In the genomic region with DNA sequence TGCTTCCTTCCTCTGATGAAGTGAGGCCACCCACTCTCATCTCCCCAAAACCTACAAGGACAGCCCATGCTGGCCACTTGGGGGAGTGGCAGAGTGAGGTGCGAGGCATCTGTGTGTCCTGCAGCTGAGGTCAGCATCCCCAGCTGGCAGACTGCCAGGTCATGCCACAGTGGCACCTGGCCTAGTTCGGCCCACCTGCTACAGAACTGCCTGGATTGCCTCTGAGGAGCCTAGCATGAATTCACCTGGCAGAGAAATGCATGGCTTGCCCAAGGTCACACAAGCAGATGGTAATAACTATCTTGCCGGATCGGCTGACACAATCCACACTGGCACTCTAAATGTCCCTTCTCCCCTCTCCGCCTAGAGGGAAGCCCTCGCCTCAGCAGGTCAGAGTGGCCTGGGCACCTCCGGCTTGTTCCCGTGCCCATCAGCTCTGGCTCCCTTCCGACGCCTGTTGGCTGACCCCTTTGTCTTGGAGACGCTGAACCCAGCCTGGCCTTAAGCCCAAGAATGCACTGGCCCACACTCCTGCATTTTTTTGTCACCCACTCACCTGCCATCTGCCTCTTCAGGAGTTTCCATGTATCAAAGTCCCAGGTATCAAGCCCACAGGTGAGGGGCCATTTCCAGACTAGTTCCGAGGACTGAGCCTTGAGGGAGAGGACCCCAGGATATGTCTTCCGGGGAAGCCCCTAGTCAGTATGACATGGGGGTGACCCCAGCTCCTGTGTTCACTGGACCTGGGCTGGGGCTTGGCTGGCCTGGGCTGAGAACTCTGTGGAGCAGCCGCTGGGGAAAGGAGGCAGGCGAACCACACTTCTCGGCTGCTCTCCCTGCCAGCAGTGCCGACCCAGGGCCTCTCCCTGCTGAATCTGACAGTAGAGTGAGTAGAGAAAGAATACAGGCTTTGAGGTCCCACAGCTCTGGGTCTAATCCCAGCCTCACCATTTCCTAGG, we compare ENCODE assay signal across 14 cellular contexts. TPM values are rescaled to one million over a fixed set of nuclear protein-coding genes. Genes with fewer than 3 reads are reported as not detected.
DNase-seq lines count a peak whose midpoint lies in the region; ATAC-seq, FAIRE-seq and TF ChIP-seq lines count a peak whose summit lies in the region.
"Had no signal": no experiment of that assay in that cellular context is flagged by ENCODE, and none has a peak within 500 bp of the region (broad histone marks: within the 10 kb centered on the region; RNA-seq: fewer than 3 reads in every experiment).

No MANE protein-coding gene starts in this region.

- no peak for FAIRE-seq in K562 (lab: Jason Lieb, UNC)
- FAIRE-seq: keratinocyte had no signal

- 88% methylated on average over 17 of the region's 17 CpGs for WGBS in K562 (ENCODE audit: insufficient coverage, low coverage, missing lambda C conversion rate)
- 94% methylated on average over 14 of the region's 17 CpGs for WGBS in mesenchymal stem cell
- WGBS in aorta, 2 donors = 17% methylated on average over 17 of the region's 17 CpGs

- no TSS peak for BruUV-seq in K562 (replicated peaks; lab: Mats Ljungman, UMichigan)

- no peak overlapping the region for H3K9ac ChIP-seq in K562 (ENCODE audit: insufficient read depth in 1 of 2, low read depth in 2 of 2, low read length in 2 of 2)
- no peak overlapping the region for H3K9ac ChIP-seq in mesenchymal stem cell (ENCODE audit: low read length)

- no peaks in the 10 kb centered on the region; the same call in 1 of the 2 replicates for H3K9me3 ChIP-seq in K562 (replicated peaks; ENCODE audit: control insufficient read depth, insufficient read depth, low read depth, low read length)
- no peaks in the 10 kb centered on the region for H3K9me3 ChIP-seq in mesenchymal stem cell (ENCODE audit: control insufficient read depth, low read length)
- no peaks in the 10 kb centered on the region for H3K9me3 ChIP-seq in aorta (ENCODE audit: control insufficient read depth, low read length)
- H3K9me3 ChIP-seq: sigmoid colon had no signal

- H3K18ac ChIP-seq in mesenchymal stem cell (ENCODE audit: low read depth in 1 of 2, low read length in 2 of 2) = no peak overlapping the region

- no peak overlapping the region for H3K14ac ChIP-seq in mesenchymal stem cell (ENCODE audit: low read length in 2 of 2)

- POLR2A ChIA-PET in K562 (lab: Yijun Ruan, JAX) = interaction anchor here (0.6 to 4.3 kb wide), 5 partner anchors 12 to 100 kb away, joined by 3 to 20 read pairs (median 8); no protein-coding TSS in a partner anchor

- CTCF ChIA-PET in K562 (lab: Yijun Ruan, JAX; ENCODE audit: low intra/inter-chr PET ratio) = interaction anchor here (2.4 kb wide), 1 partner anchor 13 kb away, joined by 8 read pairs; no protein-coding TSS in a partner anchor

- no peaks in the 10 kb centered on the region for H3K27me3 ChIP-seq in K562 (ENCODE audit: control insufficient read depth in 2 of 2, insufficient read depth in 2 of 2, low read length in 2 of 2)
- H3K27me3 ChIP-seq in mesenchymal stem cell (ENCODE audit: control insufficient read depth in 1 of 2, insufficient read depth in 1 of 2, low read length in 2 of 2) = no peaks in the 10 kb centered on the region
- H3K27me3 ChIP-seq in aorta (ENCODE audit: control insufficient read depth in 1 of 2, insufficient read depth in 2 of 2, low read length in 1 of 2) = no peaks in the 10 kb centered on the region
- H3K27me3 ChIP-seq: sigmoid colon had no signal

- H3K9me3 Mint-ChIP-seq in stimulated activated naive CD8-positive, alpha-beta T cell treated with anti-CD3 and anti-CD28 coated beads, Interleukin-15, Interleukin-2, amounts not matched to agents 100 ng/mL and 50 ng/mL, for 24 hours = no peaks in the 10 kb centered on the region
- no peaks in the 10 kb centered on the region for H3K9me3 Mint-ChIP-seq in osteocyte (ENCODE audit: unreplicated experiment)
- H3K9me3 Mint-ChIP-seq: IgD-negative memory B cell had no signal

- H3K36me3 ChIP-seq in K562 (ENCODE audit: control insufficient read depth, insufficient read depth, low read length) (peaks cover 3% of the 10 kb centered on the region; the same call in 1 of the 3 replicates), mesenchymal stem cell (ENCODE audit: control insufficient read depth in 1 of 2, insufficient read depth in 2 of 2, low read depth in 1 of 2, low read length in 2 of 2) (peaks cover 62 to 72% of the 10 kb centered on the region in 2 experiments), aorta (ENCODE audit: control insufficient read depth in 1 of 2, insufficient read depth in 2 of 2, low read length in 1 of 2) (no peaks in the 10 kb centered on the region)

- no peak overlapping the region for H2AFZ ChIP-seq in K562 (ENCODE audit: low read depth, low read length)
- H2AFZ ChIP-seq in mesenchymal stem cell (ENCODE audit: low read depth, low read length) = no peak overlapping the region

- H4K91ac ChIP-seq in mesenchymal stem cell (ENCODE audit: low read length) = peak overlapping the region; percentile 35

- H3K4me3 Mint-ChIP-seq in stimulated activated naive CD8-positive, alpha-beta T cell treated with anti-CD3 and anti-CD28 coated beads, Interleukin-15, Interleukin-2, amounts not matched to agents 100 ng/mL and 50 ng/mL, for 24 hours = no peak overlapping the region
- H3K4me3 Mint-ChIP-seq in osteocyte (ENCODE audit: unreplicated experiment) = no peak overlapping the region

- peaks cover 38% of the 10 kb centered on the region for H3K79me1 ChIP-seq in mesenchymal stem cell (replicated peaks; ENCODE audit: low read length, poor library complexity, severe bottlenecking)

- DNase-seq in stimulated activated naive CD8-positive, alpha-beta T cell treated with anti-CD3 and anti-CD28 coated beads, Interleukin-15, Interleukin-2, amounts not matched to agents 100 U/mL and 50 U/mL, for 24 hours = no peak
- DNase-seq in K562 (ENCODE audit: extremely low read depth in 1 of 4, low spot score in 3 of 4) (no peak), mesenchymal stem cell (no peak), aorta (no peak), NCI-H2227 treated with DMSO at 0.1 percent for 48 hours (lab: John Stamatoyannopoulos, UW) (no peak), osteocyte (ENCODE audit: extremely low spot score, unreplicated experiment) (no peak)
- DNase-seq: sigmoid colon; stimulated activated CD8-positive, alpha-beta memory T cell treated with anti-CD3 and anti-CD28 coated beads, Interleukin-4, amount 100 ng/mL, for 48 hours; T-helper 9 cell had no signal

- no peak for TF ChIP-seq EP300 in K562 (IDR thresholded peaks at IDR 0.05; ENCODE audit: low read length)

- H3K27ac Mint-ChIP-seq in stimulated activated naive CD8-positive, alpha-beta T cell treated with anti-CD3 and anti-CD28 coated beads, Interleukin-15, Interleukin-2, amounts not matched to agents 100 ng/mL and 50 ng/mL, for 24 hours = peak overlapping the region; percentile 52
- no peak overlapping the region for H3K27ac Mint-ChIP-seq in osteocyte (ENCODE audit: unreplicated experiment)

- peaks cover 14% of the 10 kb centered on the region for H4K20me1 ChIP-seq in K562 (replicated peaks; ENCODE audit: control insufficient read depth, insufficient read depth, low read length)

- peaks cover 26 to 32% of the 10 kb centered on the region in 2 experiments; a peak in 4 of 5 replicates for H3K4me1 ChIP-seq in K562 (replicated peaks in 1 of 2; ENCODE audit: control insufficient read depth in 2 of 2, insufficient read depth in 2 of 2, low read length in 2 of 2)
- peaks cover 14% of the 10 kb centered on the region for H3K4me1 ChIP-seq in mesenchymal stem cell (ENCODE audit: control insufficient read depth, insufficient read depth, low read depth, low read length)
- H3K4me1 ChIP-seq in aorta (ENCODE audit: control insufficient read depth in 1 of 2, insufficient read depth in 2 of 2, low read length in 2 of 2) = no peaks in the 10 kb centered on the region

- H3K4me2 ChIP-seq in K562 (ENCODE audit: insufficient read depth, low read length) (no peak overlapping the region), mesenchymal stem cell (ENCODE audit: low read length, poor library complexity, severe bottlenecking) (no peak overlapping the region)

- H3K79me2 ChIP-seq in K562 (ENCODE audit: control insufficient read depth, insufficient read depth, low read length) = no peaks in the 10 kb centered on the region

- in situ Hi-C loops in K562 (cut with MboI) = no loop called here

- no peak overlapping the region for H3K4ac ChIP-seq in mesenchymal stem cell (ENCODE audit: low read depth in 1 of 2, low read length in 2 of 2)

- H3K23ac ChIP-seq in mesenchymal stem cell (ENCODE audit: low read length in 2 of 2) = no peak overlapping the region

- no peaks in the 10 kb centered on the region for H3K27me3 Mint-ChIP-seq in stimulated activated naive CD8-positive, alpha-beta T cell treated with anti-CD3 and anti-CD28 coated beads, Interleukin-15, Interleukin-2, amounts not matched to agents 100 ng/mL and 50 ng/mL, for 24 hours
- no peaks in the 10 kb centered on the region for H3K27me3 Mint-ChIP-seq in osteocyte (ENCODE audit: unreplicated experiment)
- H3K27me3 Mint-ChIP-seq: IgD-negative memory B cell had no signal

- H4K8ac ChIP-seq in mesenchymal stem cell (ENCODE audit: low read length) = no peak overlapping the region

- H2BK5ac ChIP-seq in mesenchymal stem cell (ENCODE audit: low read depth, low read length, poor library complexity, severe bottlenecking) = no peak overlapping the region

- peak overlapping the region in 1 of 2 experiments; percentile 48 for H2BK12ac ChIP-seq in mesenchymal stem cell (ENCODE audit: low read length in 2 of 2)

- no peak for TF ChIP-seq RAD21 in K562 (CRISPR knock-in tag; conservative IDR thresholded peaks at IDR 0.05 in 1 of 2, IDR thresholded peaks at IDR 0.05 in 1 of 2)

- peaks cover 20% of the 10 kb centered on the region for H3K4me1 Mint-ChIP-seq in stimulated activated naive CD8-positive, alpha-beta T cell treated with anti-CD3 and anti-CD28 coated beads, Interleukin-15, Interleukin-2, amounts not matched to agents 100 ng/mL and 50 ng/mL, for 24 hours (ENCODE audit: low read depth)
- H3K4me1 Mint-ChIP-seq in osteocyte (ENCODE audit: unreplicated experiment) = peaks cover 20% of the 10 kb centered on the region

- H3K27ac ChIP-seq in K562 (ENCODE audit: extremely low read depth, low read depth, low read length) (no peak overlapping the region), mesenchymal stem cell (ENCODE audit: low read length, poor library complexity, severe bottlenecking) (no peak overlapping the region), aorta (ENCODE audit: low read depth in 1 of 2, low read length in 2 of 2) (peak overlapping the region in 1 of 2 donors; percentile 7)
- H3K27ac ChIP-seq: epithelial cell of prostate had no signal

- no peak overlapping the region for H2AK5ac ChIP-seq in mesenchymal stem cell (ENCODE audit: low read length, severe bottlenecking)

- H3K9me1 ChIP-seq in K562 (ENCODE audit: control insufficient read depth, insufficient read depth, low read length) = no peaks in the 10 kb centered on the region

- no peak overlapping the region for H2BK120ac ChIP-seq in mesenchymal stem cell (ENCODE audit: low read depth, low read length)

- no peak for ATAC-seq in stimulated activated naive CD8-positive, alpha-beta T cell treated with anti-CD3 and anti-CD28 coated beads, Interleukin-15, Interleukin-2, amounts not matched to agents 100 U/mL and 50 U/mL, for 24 hours
- ATAC-seq in K562 = no peak
- peak; percentile 24 for ATAC-seq in aorta (ENCODE audit: low FRiP score)
- ATAC-seq in HG03097 (IDR thresholded peaks at IDR 0.05; ENCODE audit: low FRiP score, unreplicated experiment) = no peak

- H3K36me3 Mint-ChIP-seq in stimulated activated naive CD8-positive, alpha-beta T cell treated with anti-CD3 and anti-CD28 coated beads, Interleukin-15, Interleukin-2, amounts not matched to agents 100 ng/mL and 50 ng/mL, for 24 hours (ENCODE audit: low read depth) = peaks cover 74% of the 10 kb centered on the region
- peaks cover 55% of the 10 kb centered on the region for H3K36me3 Mint-ChIP-seq in osteocyte (ENCODE audit: unreplicated experiment)

- TF ChIP-seq CTCF in K562 (IDR thresholded peaks at IDR 0.05 in 2 of 3, conservative IDR thresholded peaks at IDR 0.05 in 1 of 3; ENCODE audit: insufficient read depth in 2 of 3, low read depth in 1 of 3, low read length in 3 of 3) (no peak), osteocyte (IDR thresholded peaks at IDR 0.05) (no peak)

- intact Hi-C loops in K562 (cut with micrococcal nuclease) = no loop called here
- intact Hi-C loops in aorta (cut with DNase I) = no loop called here

- no peak overlapping the region for H2BK15ac ChIP-seq in mesenchymal stem cell (ENCODE audit: low read depth, poor library complexity, severe bottlenecking)

- TF ChIP-seq POLR2A in K562 (conservative IDR thresholded peaks at IDR 0.05) = no peak

- H3K4me3 ChIP-seq in K562 (no peak overlapping the region), mesenchymal stem cell (ENCODE audit: insufficient read depth in 1 of 2, low read depth in 1 of 2, low read length in 2 of 2) (no peak overlapping the region), aorta (ENCODE audit: low read length in 2 of 2) (no peak overlapping the region)
- H3K4me3 ChIP-seq: sigmoid colon had no signal

RNA-seq across cellular contexts. Expression of a gene that starts 21.7 kb away (rescaled TPM):
- 46.9 and 72.4 TPM in 2 replicates for total RNA-seq in K562 (2011; cell fraction: chromatin; rRNA removed; ENCODE audit: low replicate concordance)
- total RNA-seq in K562 (2011; cell fraction: nucleolus; rRNA removed) = 41.5 and 47.5 TPM in 2 replicates
- total RNA-seq in K562 (2011; cell fraction: nucleoplasm; rRNA removed) = 38.9 and 42.0 TPM in 2 replicates
- total RNA-seq in K562 (2014; rRNA removed) = 18.8 and 21.3 TPM in 2 replicates
- 11.0 and 14.5 TPM in 2 replicates for total RNA-seq in K562 (2014; rRNA removed; fragmentation: Illumina TruSeq; extraction: Trizol)
- total RNA-seq in K562 (2015; rRNA removed; fragmentation: Illumina TruSeq; extraction: Trizol) = 5.3 and 6.9 TPM in 2 replicates
- total RNA-seq in K562 (2021) = 31.6 and 34.8 TPM in 2 replicates
- 10.3 and 26.8 TPM in 2 replicates for polyA plus RNA-seq in K562 (2011; rRNA removed)
- 5.5 and 9.8 TPM in 2 replicates for polyA plus RNA-seq in K562 (2011; cell fraction: cytosol; rRNA removed)
- 12.7 and 17.7 TPM in 2 replicates for polyA plus RNA-seq in K562 (2011; cell fraction: nucleus; rRNA removed)
- polyA plus RNA-seq in K562 (2012) = 20.2 and 46.9 TPM in 2 replicates
- 29.7 and 30.8 TPM in 2 replicates for polyA plus RNA-seq in K562 (2014; fragmentation: Illumina TruSeq; extraction: Trizol)
- under 1 TPM; 0.56 to 0.61 TPM for polyA plus RNA-seq in K562 (2014; fragmentation: Nextera tagmentation; extraction: Ambion mirVana)
- polyA plus RNA-seq in K562 (2014; rRNA removed) = 10.1 and 12.1 TPM in 2 replicates
- polyA minus RNA-seq in K562 (2011; rRNA and poly(A)+ RNA removed) = 9.1 and 14.0 TPM in 2 replicates
- 9.9 and 13.4 TPM in 2 replicates for polyA minus RNA-seq in K562 (2011; cell fraction: cytosol; rRNA and poly(A)+ RNA removed)
- polyA minus RNA-seq in K562 (2011; cell fraction: nucleus; rRNA and poly(A)+ RNA removed) = 9.1 and 11.0 TPM in 2 replicates
- polyA plus RNA-seq in mesenchymal stem cell (2013, experiment 1 of 2) = 229 TPM
- 222 TPM for polyA plus RNA-seq in mesenchymal stem cell (2013, experiment 2 of 2)
- 100 to 1,000 TPM; 135 to 155 TPM for total RNA-seq in aorta
- 100 to 1,000 TPM in 1 of 2 donors, 10 to 100 TPM in 1; 12.1 to 112 TPM for polyA plus RNA-seq in aorta
- total RNA-seq in osteocyte = 217 and 236 TPM in 2 replicates
